20 cellular contexts compared by ENCODE assay signal in the genomic region with DNA sequence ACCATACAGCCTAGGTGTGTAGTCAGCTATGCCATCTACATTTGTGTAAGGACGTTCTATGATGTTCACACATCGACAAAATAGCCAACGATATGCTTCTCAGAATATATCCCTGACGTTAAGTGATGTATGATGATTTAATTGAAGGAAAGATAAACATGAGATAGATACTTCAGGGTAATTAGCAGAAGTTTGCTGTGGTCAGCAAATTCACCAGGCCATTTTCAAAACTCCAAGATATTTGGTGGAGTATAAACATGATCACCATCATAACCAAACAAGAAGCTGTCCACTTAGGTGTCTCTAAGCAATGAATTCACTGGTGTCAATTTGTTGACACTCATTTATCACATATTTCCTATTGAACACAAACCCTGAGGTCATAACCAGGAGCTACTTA.
DNase-seq lines count a peak whose midpoint lies in the region; ATAC-seq, FAIRE-seq and TF ChIP-seq lines count a peak whose summit lies in the region.
"Had no signal": no experiment of that assay in that cellular context is flagged by ENCODE, and none has a peak within 500 bp of the region (broad histone marks: within the 10 kb centered on the region; RNA-seq: fewer than 3 reads in every experiment).

No MANE protein-coding gene starts in this region.

- no peak overlapping the region for H2AFZ ChIP-seq in H1 (ENCODE audit: low read length)
- H2AFZ ChIP-seq: GM23338 had no signal

- H3K9ac ChIP-seq in H1 (replicated peaks in 1 of 4; ENCODE audit: extremely low read depth in 1 of 4, low read depth in 3 of 4, low read length in 3 of 4) = no peak overlapping the region

- no peak for TF ChIP-seq RAD21 in H1 (IDR thresholded peaks at IDR 0.05 in 1 of 2, conservative IDR thresholded peaks at IDR 0.05 in 1 of 2; ENCODE audit: low read depth in 2 of 2, low read length in 2 of 2)

- 80% methylated on average over 4 of the region's 4 CpGs; no CpG with 5 or more reads in 1 of the 2 experiments for WGBS in H1 (ENCODE audit: extremely low coverage in 1 of 2, insufficient coverage in 1 of 2, insufficient read length in 1 of 2, insufficient replicate concordance in 2 of 2, low coverage in 1 of 2, low lambda C conversion rate in 2 of 2, missing lambda C conversion rate in 1 of 2), 2 experiments

- no peak overlapping the region for H3K56ac ChIP-seq in H1 (replicated peaks; ENCODE audit: insufficient read length, low read depth, low read length)

- H3K9me3 ChIP-seq in H1 (ENCODE audit: insufficient read depth in 2 of 2, low read depth in 1 of 2, low read length in 1 of 2) = no peaks in the 10 kb centered on the region
- H3K9me3 ChIP-seq: HAP-1 had no signal

- TF ChIP-seq EP300 in H1 (IDR thresholded peaks at IDR 0.05; ENCODE audit: borderline replicate concordance in 1 of 2, low read depth in 2 of 2, low read length in 2 of 2) = no peak

- no peak overlapping the region for H2BK12ac ChIP-seq in H1 (ENCODE audit: low read depth, low read length)

- no peak overlapping the region for H4K8ac ChIP-seq in H1 (ENCODE audit: extremely low read depth, insufficient read depth, low read length)

- H4K91ac ChIP-seq in H1 (replicated peaks; ENCODE audit: insufficient read length, low read length) = no peak overlapping the region

- POLR2A ChIA-PET in H1 (lab: Charles Lee; ENCODE audit: partially characterized antibody) = no interaction called here

- no peak overlapping the region for H3K23ac ChIP-seq in H1 (ENCODE audit: insufficient read length)

- no peak for TF ChIP-seq CTCF in natural killer cell (IDR thresholded peaks at IDR 0.05)
- no peak for TF ChIP-seq CTCF in H1 (IDR thresholded peaks at IDR 0.05; ENCODE audit: control extremely low read depth in 1 of 3, insufficient read depth in 1 of 3, low read depth in 1 of 3, low read length in 3 of 3)

- no peak overlapping the region for H2AK5ac ChIP-seq in H1 (ENCODE audit: low read depth, low read length)

- peaks cover 11% of the 10 kb centered on the region for H3K9me3 Mint-ChIP-seq in activated CD4-positive, alpha-beta T cell treated with anti-CD3 and anti-CD28 coated beads, Interleukin-2, amount 10 ng/mL, durations not matched to agents 24 days and 14 days
- H3K9me3 Mint-ChIP-seq in natural killer cell = no peaks in the 10 kb centered on the region
- H3K9me3 Mint-ChIP-seq in natural killer cell treated with Interleukin-12 subunit alpha and Interleukin-12 subunit beta and Interleukin-15 and Interleukin-18, amount 100 ng/mL, for 72 hours = peaks cover 7% of the 10 kb centered on the region
- H3K9me3 Mint-ChIP-seq: GM23338, HFFc6 had no signal

- H3K79me1 ChIP-seq in H1 (ENCODE audit: low read depth, low read length) = no peaks in the 10 kb centered on the region

- no peak overlapping the region for H3K18ac ChIP-seq in H1 (ENCODE audit: extremely low read depth, low read length)

- no peak overlapping the region for H3K4ac ChIP-seq in H1 (replicated peaks; ENCODE audit: insufficient read length, low read depth, low read length)

- H3K4me1 ChIP-seq in H1 (replicated peaks in 1 of 4; ENCODE audit: control insufficient read depth in 3 of 4, insufficient read depth in 4 of 4, low read length in 3 of 4) = no peaks in the 10 kb centered on the region
- H3K4me1 ChIP-seq: HAP-1 had no signal

- no peak overlapping the region for H2BK20ac ChIP-seq in H1 (ENCODE audit: low read length)

- H3K23me2 ChIP-seq in H1 (ENCODE audit: low read depth, low read length) = no peaks in the 10 kb centered on the region

- no peak overlapping the region for H3K4me3 ChIP-seq in H1 (ENCODE audit: extremely low read depth in 1 of 4, insufficient read depth in 2 of 4, low read depth in 3 of 4, low read length in 4 of 4)
- H3K4me3 ChIP-seq: GM23338, HAP-1 had no signal

- H3K27ac Mint-ChIP-seq in activated CD4-positive, alpha-beta T cell treated with anti-CD3 and anti-CD28 coated beads, Interleukin-2, amount 10 ng/mL, durations not matched to agents 24 days and 14 days = peak overlapping the region; percentile 7
- no peak overlapping the region for H3K27ac Mint-ChIP-seq in natural killer cell
- H3K27ac Mint-ChIP-seq in natural killer cell treated with Interleukin-12 subunit alpha and Interleukin-12 subunit beta and Interleukin-15 and Interleukin-18, amount 100 ng/mL, for 72 hours = no peak overlapping the region
- H3K27ac Mint-ChIP-seq: CD4-positive, alpha-beta memory T cell; GM23338; HFFc6 had no signal

- peaks cover 26% of the 10 kb centered on the region for H3K4me1 Mint-ChIP-seq in activated CD4-positive, alpha-beta T cell treated with anti-CD3 and anti-CD28 coated beads, Interleukin-2, amount 10 ng/mL, durations not matched to agents 24 days and 14 days
- H3K4me1 Mint-ChIP-seq in natural killer cell = peaks cover 46 to 47% of the 10 kb centered on the region in 2 donors
- peaks cover 31 to 32% of the 10 kb centered on the region in 2 donors for H3K4me1 Mint-ChIP-seq in natural killer cell treated with Interleukin-12 subunit alpha and Interleukin-12 subunit beta and Interleukin-15 and Interleukin-18, amount 100 ng/mL, for 72 hours (ENCODE audit: low read depth in 2 of 2)
- H3K4me1 Mint-ChIP-seq: GM23338 had no signal

- no peak overlapping the region for H2BK5ac ChIP-seq in H1 (ENCODE audit: low read depth, low read length)

- CTCF ChIA-PET in H1 (lab: Charles Lee; ENCODE audit: partially characterized antibody) = no interaction called here

- H3K4me3 Mint-ChIP-seq in activated CD4-positive, alpha-beta T cell treated with anti-CD3 and anti-CD28 coated beads, Interleukin-2, amount 10 ng/mL, durations not matched to agents 24 days and 14 days = no peak overlapping the region
- peak overlapping the region; percentile 28 for H3K4me3 Mint-ChIP-seq in natural killer cell
- no peak overlapping the region for H3K4me3 Mint-ChIP-seq in natural killer cell treated with Interleukin-12 subunit alpha and Interleukin-12 subunit beta and Interleukin-15 and Interleukin-18, amount 100 ng/mL, for 72 hours
- H3K4me3 Mint-ChIP-seq: CD4-positive, alpha-beta memory T cell; GM23338; HFFc6 had no signal

- no peaks in the 10 kb centered on the region for H3K27me3 ChIP-seq in H1 (replicated peaks in 1 of 4; ENCODE audit: control insufficient read depth in 3 of 4, extremely low read depth in 1 of 4, insufficient read depth in 3 of 4, low read length in 3 of 4)

- no peak overlapping the region for H3K27ac ChIP-seq in H1 (ENCODE audit: low read depth, low read length)

- no peak for FAIRE-seq in H1 (lab: Jason Lieb, UNC)
- FAIRE-seq: GM12891, GM18507, H54 had no signal

- no peaks in the 10 kb centered on the region for H3K36me3 ChIP-seq in H1 (ENCODE audit: control insufficient read depth in 2 of 4, insufficient read depth in 4 of 4, low read length in 3 of 4)
- H3K36me3 ChIP-seq: HAP-1 had no signal

- H2BK15ac ChIP-seq in H1 (ENCODE audit: low read length) = no peak overlapping the region

- intact Hi-C loops in activated CD4-positive, alpha-beta T cell treated with anti-CD3 and anti-CD28 coated beads, Interleukin-2, amount 10 ng/mL, durations not matched to agents 24 days and 14 days (cut with micrococcal nuclease) = loop anchor here (10.0 kb wide), 1 partner anchor 860 kb away; no protein-coding TSS in a partner anchor
- intact Hi-C loops in natural killer cell (cut with micrococcal nuclease) = no loop called here

- peaks cover 3% of the 10 kb centered on the region for H3K36me3 Mint-ChIP-seq in activated CD4-positive, alpha-beta T cell treated with anti-CD3 and anti-CD28 coated beads, Interleukin-2, amount 10 ng/mL, durations not matched to agents 24 days and 14 days (ENCODE audit: low read depth)
- H3K36me3 Mint-ChIP-seq in natural killer cell = peaks cover 12% of the 10 kb centered on the region
- H3K36me3 Mint-ChIP-seq in natural killer cell treated with Interleukin-12 subunit alpha and Interleukin-12 subunit beta and Interleukin-15 and Interleukin-18, amount 100 ng/mL, for 72 hours = peaks cover 14% of the 10 kb centered on the region
- H3K36me3 Mint-ChIP-seq: CD4-positive, alpha-beta memory T cell had no signal

- no peak for ATAC-seq in natural killer cell
- no peak for ATAC-seq in natural killer cell treated with Interleukin-12 subunit alpha and Interleukin-12 subunit beta and Interleukin-15 and Interleukin-18, amount 100 ng/mL, for 72 hours
- ATAC-seq: GM23338 had no signal

- H3K79me2 ChIP-seq in H1 (ENCODE audit: control insufficient read depth in 1 of 2, insufficient read depth in 2 of 2, low read length in 2 of 2) = no peaks in the 10 kb centered on the region

- no peak overlapping the region for H3K4me2 ChIP-seq in H1 (ENCODE audit: insufficient read depth in 1 of 2, low read depth in 2 of 2, low read length in 2 of 2)
- H3K4me2 ChIP-seq: GM23338 had no signal

- no peak overlapping the region for H3K14ac ChIP-seq in H1 (ENCODE audit: insufficient read length)

- no peak overlapping the region for H2BK120ac ChIP-seq in H1 (replicated peaks; ENCODE audit: low read depth, low read length)

- H3K27me3 Mint-ChIP-seq in activated CD4-positive, alpha-beta T cell treated with anti-CD3 and anti-CD28 coated beads, Interleukin-2, amount 10 ng/mL, durations not matched to agents 24 days and 14 days = peaks cover 8% of the 10 kb centered on the region
- peaks cover 4 to 11% of the 10 kb centered on the region in 2 donors for H3K27me3 Mint-ChIP-seq in natural killer cell (ENCODE audit: low read depth in 2 of 2)
- peaks cover 4 to 5% of the 10 kb centered on the region in 2 donors for H3K27me3 Mint-ChIP-seq in natural killer cell treated with Interleukin-12 subunit alpha and Interleukin-12 subunit beta and Interleukin-15 and Interleukin-18, amount 100 ng/mL, for 72 hours
- H3K27me3 Mint-ChIP-seq: CD4-positive, alpha-beta memory T cell had no signal

- no peak for TF ChIP-seq POLR2A in H1 (IDR thresholded peaks at IDR 0.05; ENCODE audit: control extremely low read depth in 1 of 2, low read depth in 2 of 2, low read length in 2 of 2)

- no peak for DNase-seq in activated CD4-positive, alpha-beta T cell treated with anti-CD3 and anti-CD28 coated beads, Interleukin-2, amount 10 ng/mL, durations not matched to agents 24 days and 14 days
- DNase-seq in activated CD4-positive, alpha-beta T cell treated with anti-CD3 and anti-CD28 coated beads, Interleukin-2, amount 50 U/mL, for 48 hours = no peak
- DNase-seq in natural killer cell = no peak
- no peak for DNase-seq in natural killer cell treated with Interleukin-12 subunit alpha and Interleukin-12 subunit beta and Interleukin-15 and Interleukin-18, amount 100 ng/mL, for 72 hours (ENCODE audit: low spot score)
- no peak for DNase-seq in H1 (ENCODE audit: low read depth in 1 of 2, low spot score in 2 of 2)
- DNase-seq in cerebellum (ENCODE audit: low spot score) = no peak
- DNase-seq: 8988T; C1 segment of cervical spinal cord; Calu3; CD4-positive, alpha-beta memory T cell; COR-L47; DMS53; DMS79 treated with DMSO at 0.1 percent for 48 hours; GF-D8; HFFc6 had no signal

- no peak overlapping the region for H4K5ac ChIP-seq in H1 (ENCODE audit: insufficient read length, low read depth, low read length)

- H4K20me1 ChIP-seq in H1 (replicated peaks in 1 of 2; ENCODE audit: control insufficient read depth in 1 of 2, insufficient read depth in 2 of 2, low read length in 2 of 2) = no peaks in the 10 kb centered on the region

TF ChIP-seq in H1, 55 proteins besides CTCF, POLR2A, EP300 and RAD21 (continues in another document):
- TF ChIP-seq EGR1 (IDR thresholded peaks at IDR 0.05; ENCODE audit: borderline replicate concordance, low read depth, low read length) = no peak
- no peak for TF ChIP-seq GTF2F1 (IDR thresholded peaks at IDR 0.05; ENCODE audit: borderline replicate concordance, low read depth, low read length)
